In the genomic region with DNA sequence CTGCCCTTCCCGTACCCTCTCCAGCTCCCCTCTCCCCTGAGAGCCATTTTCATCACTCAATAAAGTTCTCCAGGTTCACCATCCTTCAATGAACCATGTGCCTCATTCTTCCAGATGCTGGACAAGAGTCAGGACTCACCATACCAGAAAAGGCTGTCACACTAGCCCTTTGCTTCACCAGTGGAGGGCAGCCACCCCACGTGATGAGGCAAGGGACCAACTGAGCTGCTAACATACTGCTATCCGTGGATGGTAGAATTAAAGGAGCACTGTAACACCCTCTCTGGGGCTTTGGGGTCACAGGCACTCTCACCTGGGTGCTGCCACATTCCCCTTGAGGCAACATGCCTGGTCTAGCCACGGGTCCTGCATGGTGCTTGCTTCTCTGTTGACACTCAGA, we compare ENCODE assay signal across 15 cellular contexts. TPM values are rescaled to one million over a fixed set of nuclear protein-coding genes. Genes with fewer than 3 reads are reported as not detected.
DNase-seq lines count a peak whose midpoint lies in the region; ATAC-seq, FAIRE-seq and TF ChIP-seq lines count a peak whose summit lies in the region.
"Had no signal": no experiment of that assay in that cellular context is flagged by ENCODE, and none has a peak within 500 bp of the region (broad histone marks: within the 10 kb centered on the region; RNA-seq: fewer than 3 reads in every experiment).

No MANE protein-coding gene starts in this region.

- WGBS in H1 (ENCODE audit: extremely low coverage in 1 of 2, insufficient coverage in 1 of 2, insufficient read length in 1 of 2, insufficient replicate concordance in 2 of 2, low coverage in 1 of 2, low lambda C conversion rate in 2 of 2, missing lambda C conversion rate in 1 of 2), 2 experiments: 81% methylated on average over 3 of the region's 4 CpGs; no CpG with 5 or more reads in 1 of the 2 experiments
- 67 to 71% methylated on average over 4 of the region's 4 CpGs for WGBS in aorta, 2 donors

- no peak overlapping the region for H3K56ac ChIP-seq in H1 (replicated peaks; ENCODE audit: insufficient read length, low read depth, low read length)

- H2BK120ac ChIP-seq in H1 (replicated peaks; ENCODE audit: low read depth, low read length): no peak overlapping the region

- H3K14ac ChIP-seq in H1 (ENCODE audit: insufficient read length): no peak overlapping the region

- H2AK5ac ChIP-seq in H1 (ENCODE audit: low read depth, low read length): no peak overlapping the region

- ATAC-seq in aorta (ENCODE audit: low FRiP score) (peak; percentile 41), GM21390 (IDR thresholded peaks at IDR 0.05; ENCODE audit: unreplicated experiment) (no peak)
- ATAC-seq: K562 had no signal

- H3K4ac ChIP-seq in H1 (replicated peaks; ENCODE audit: insufficient read length, low read depth, low read length): no peak overlapping the region

- H3K23ac ChIP-seq in H1 (ENCODE audit: insufficient read length): no peak overlapping the region

- no peak overlapping the region for H3K18ac ChIP-seq in H1 (ENCODE audit: extremely low read depth, low read length)

- H3K36me3 ChIP-seq in H1 (ENCODE audit: control insufficient read depth in 2 of 4, insufficient read depth in 4 of 4, low read length in 3 of 4) (no peaks in the 10 kb centered on the region), aorta (ENCODE audit: control insufficient read depth in 1 of 2, insufficient read depth in 2 of 2, low read length in 1 of 2) (no peaks in the 10 kb centered on the region)
- H3K36me3 ChIP-seq: BLaER1 treated with 17β-estradiol and CSF1 and Interleukin-3, amounts not matched to agents 10 nM and 100 nM had no signal

- no peak overlapping the region for H2BK12ac ChIP-seq in H1 (ENCODE audit: low read depth, low read length)

- H3K79me2 ChIP-seq in H1 (ENCODE audit: control insufficient read depth in 1 of 2, insufficient read depth in 2 of 2, low read length in 2 of 2): no peaks in the 10 kb centered on the region

- no peak overlapping the region for H3K4me3 ChIP-seq in H1 (ENCODE audit: extremely low read depth in 1 of 4, insufficient read depth in 2 of 4, low read depth in 3 of 4, low read length in 4 of 4)
- no peak overlapping the region for H3K4me3 ChIP-seq in aorta (ENCODE audit: low read length in 2 of 2)
- H3K4me3 ChIP-seq: BLaER1 treated with 17β-estradiol and CSF1 and Interleukin-3, amounts not matched to agents 10 nM and 100 nM; K562 had no signal

- H2BK20ac ChIP-seq in H1 (ENCODE audit: low read length): no peak overlapping the region

- no peaks in the 10 kb centered on the region for H4K20me1 ChIP-seq in H1 (replicated peaks in 1 of 2; ENCODE audit: control insufficient read depth in 1 of 2, insufficient read depth in 2 of 2, low read length in 2 of 2)
- H4K20me1 ChIP-seq: BLaER1 treated with 17β-estradiol and CSF1 and Interleukin-3, amounts not matched to agents 10 nM and 100 nM had no signal

- no peaks in the 10 kb centered on the region for H3K79me1 ChIP-seq in H1 (ENCODE audit: low read depth, low read length)

- H3K27me3 ChIP-seq in H1 (replicated peaks in 1 of 4; ENCODE audit: control insufficient read depth in 3 of 4, extremely low read depth in 1 of 4, insufficient read depth in 3 of 4, low read length in 3 of 4): no peaks in the 10 kb centered on the region
- no peaks in the 10 kb centered on the region for H3K27me3 ChIP-seq in aorta (ENCODE audit: control insufficient read depth in 1 of 2, insufficient read depth in 2 of 2, low read length in 1 of 2)
- H3K27me3 ChIP-seq: BLaER1 treated with 17β-estradiol and CSF1 and Interleukin-3, amounts not matched to agents 10 nM and 100 nM had no signal

- H4K91ac ChIP-seq in H1 (replicated peaks; ENCODE audit: insufficient read length, low read length): no peak overlapping the region

- no peak overlapping the region for H2BK15ac ChIP-seq in H1 (ENCODE audit: low read length)

- DNase-seq in H4 (ENCODE audit: low spot score) (peak; percentile 4), NCI-H748 treated with DMSO at 0.1 percent for 48 hours (lab: John Stamatoyannopoulos, UW) (peak; percentile 6), H1 (ENCODE audit: low read depth in 1 of 2, low spot score in 2 of 2) (no peak), aorta (no peak), NCI-H1930 (lab: John Stamatoyannopoulos, UW) (no peak), AG08395 (ENCODE audit: low spot score) (no peak)
- DNase-seq: CD4-positive, CD25-positive, alpha-beta regulatory T cell; DND-41; GDM1; H7 had no signal

- no peaks in the 10 kb centered on the region for H3K23me2 ChIP-seq in H1 (ENCODE audit: low read depth, low read length)

- no peak for TF ChIP-seq POLR2A in H1 (IDR thresholded peaks at IDR 0.05; ENCODE audit: control extremely low read depth in 1 of 2, low read depth in 2 of 2, low read length in 2 of 2)

- intact Hi-C loops in aorta (cut with DNase I): no loop called here

- CTCF ChIA-PET in H1 (lab: Charles Lee; ENCODE audit: partially characterized antibody): interaction anchor here (1.3 to 1.4 kb wide), 2 partner anchors 10 to 140 kb away, joined by 3 to 5 read pairs; no protein-coding TSS in a partner anchor

- TF ChIP-seq CTCF in H1 (IDR thresholded peaks at IDR 0.05; ENCODE audit: control extremely low read depth in 1 of 3, insufficient read depth in 1 of 3, low read depth in 1 of 3, low read length in 3 of 3): peak in 2 of 3 experiments; percentile 32 to 37; a peak in 2 of 4 replicates

- no peak for TF ChIP-seq EP300 in H1 (IDR thresholded peaks at IDR 0.05; ENCODE audit: borderline replicate concordance in 1 of 2, low read depth in 2 of 2, low read length in 2 of 2)

- 0 out of 2 replicates have a peak overlapping the region, but pooled peaks have one; percentile 77 for H2AFZ ChIP-seq in H1 (ENCODE audit: low read length)

- no peak overlapping the region for H4K5ac ChIP-seq in H1 (ENCODE audit: insufficient read length, low read depth, low read length)

- H4K8ac ChIP-seq in H1 (ENCODE audit: extremely low read depth, insufficient read depth, low read length): no peak overlapping the region

- H3K27ac ChIP-seq in H1 (ENCODE audit: low read depth, low read length) (no peak overlapping the region), aorta (ENCODE audit: low read depth in 1 of 2, low read length in 2 of 2) (no peak overlapping the region)
- H3K27ac ChIP-seq: BLaER1 treated with 17β-estradiol and CSF1 and Interleukin-3, amounts not matched to agents 10 nM and 100 nM had no signal

- H3K9ac ChIP-seq in H1 (replicated peaks in 1 of 4; ENCODE audit: extremely low read depth in 1 of 4, low read depth in 3 of 4, low read length in 3 of 4): no peak overlapping the region
- H3K9ac ChIP-seq: BLaER1 treated with 17β-estradiol and CSF1 and Interleukin-3, amounts not matched to agents 10 nM and 100 nM had no signal

- H3K4me2 ChIP-seq in H1 (ENCODE audit: insufficient read depth in 1 of 2, low read depth in 2 of 2, low read length in 2 of 2): no peak overlapping the region
- H3K4me2 ChIP-seq: BLaER1 treated with 17β-estradiol and CSF1 and Interleukin-3, amounts not matched to agents 10 nM and 100 nM had no signal

- FAIRE-seq in H1 (lab: Jason Lieb, UNC): no peak
- FAIRE-seq: GM12892, K562 had no signal

- H3K4me1 ChIP-seq in H1 (replicated peaks in 1 of 4; ENCODE audit: control insufficient read depth in 3 of 4, insufficient read depth in 4 of 4, low read length in 3 of 4) (peaks cover 0 to 3% (median 0%) of the 10 kb centered on the region in 4 experiments; a peak in 1 of 7 replicates), aorta (ENCODE audit: control insufficient read depth in 1 of 2, insufficient read depth in 2 of 2, low read length in 2 of 2) (no peaks in the 10 kb centered on the region)
- H3K4me1 ChIP-seq: BLaER1 treated with 17β-estradiol and CSF1 and Interleukin-3, amounts not matched to agents 10 nM and 100 nM had no signal

- H3K9me3 ChIP-seq in H1 (ENCODE audit: insufficient read depth in 2 of 2, low read depth in 1 of 2, low read length in 1 of 2) (0 out of 4 replicates have a peak, but pooled peaks cover 0 to 3% of the 10 kb centered on the region in 2 experiments), aorta (ENCODE audit: control insufficient read depth, low read length) (no peaks in the 10 kb centered on the region)
- H3K9me3 ChIP-seq: BLaER1 treated with 17β-estradiol and CSF1 and Interleukin-3, amounts not matched to agents 10 nM and 100 nM had no signal

- no peak overlapping the region for H2BK5ac ChIP-seq in H1 (ENCODE audit: low read depth, low read length)

- peak; percentile 56 to 65 for TF ChIP-seq RAD21 in H1 (IDR thresholded peaks at IDR 0.05 in 1 of 2, conservative IDR thresholded peaks at IDR 0.05 in 1 of 2; ENCODE audit: low read depth in 2 of 2, low read length in 2 of 2)

- POLR2A ChIA-PET in H1 (lab: Charles Lee; ENCODE audit: partially characterized antibody): no interaction called here

RNA-seq across cellular contexts. Expression of a gene that starts 13.1 kb away (rescaled TPM):
- total RNA-seq in H4 (2014; rRNA removed; shearing (Covaris generic)): not detected in 2 replicates
- not detected in 2 replicates for total RNA-seq in H1 (2021; fragmentation: NEBNext Ultra II Directional; extraction: Animal tissue kit (Norgen Biotek cat#: 25700))
- not detected in 2 replicates for polyA plus RNA-seq in H1 (2011; rRNA removed)
- polyA plus RNA-seq in H1 (2011; cell fraction: cytosol; rRNA removed): not detected
- polyA plus RNA-seq in H1 (2011; cell fraction: nucleus; rRNA removed): not detected
- polyA plus RNA-seq in H1 (2012, experiment 1 of 2): not detected in 4 replicates
- not detected for polyA plus RNA-seq in H1 (2012, experiment 2 of 2)
- polyA plus RNA-seq in H1 (2013, experiment 1 of 2): not detected
- not detected for polyA plus RNA-seq in H1 (2013, experiment 2 of 2)
- polyA minus RNA-seq in H1 (2011; rRNA and poly(A)+ RNA removed): not detected in 2 replicates
- not detected for polyA minus RNA-seq in H1 (2011; cell fraction: cytosol; rRNA and poly(A)+ RNA removed)
- polyA minus RNA-seq in H1 (2011; cell fraction: nucleus; rRNA and poly(A)+ RNA removed): not detected
- not detected for total RNA-seq in aorta
- polyA plus RNA-seq in aorta: not detected
- total RNA-seq: A673; CD4-positive, CD25-positive, alpha-beta regulatory T cell; H7; K562 had no signal
- polyA plus RNA-seq: CD4-positive, CD25-positive, alpha-beta regulatory T cell; K562 had no signal

RNA-seq across cellular contexts. Expression of a gene that starts 20.4 kb away (rescaled TPM):
- total RNA-seq in H4 (2014; rRNA removed; shearing (Covaris generic)): not detected in 2 replicates
- total RNA-seq in H1 (2021; fragmentation: NEBNext Ultra II Directional; extraction: Animal tissue kit (Norgen Biotek cat#: 25700)): not detected in 2 replicates
- polyA plus RNA-seq in H1 (2011; rRNA removed) (not detected in 2 replicates), aorta (not detected)
- polyA plus RNA-seq in H1 (2011; cell fraction: cytosol; rRNA removed): 0.03 TPM
- polyA plus RNA-seq in H1 (2011; cell fraction: nucleus; rRNA removed): not detected
- polyA plus RNA-seq in H1 (2012, experiment 1 of 2): not detected in 4 replicates
- not detected for polyA plus RNA-seq in H1 (2012, experiment 2 of 2)
- 0.12 TPM for polyA plus RNA-seq in H1 (2013, experiment 1 of 2)
- 0.04 TPM for polyA plus RNA-seq in H1 (2013, experiment 2 of 2)
- polyA minus RNA-seq in H1 (2011; rRNA and poly(A)+ RNA removed): 0.24 TPM in 1 of 2 replicates, not detected in the other
- polyA minus RNA-seq in H1 (2011; cell fraction: cytosol; rRNA and poly(A)+ RNA removed): not detected
- not detected for polyA minus RNA-seq in H1 (2011; cell fraction: nucleus; rRNA and poly(A)+ RNA removed)
- not detected for total RNA-seq in aorta
- total RNA-seq: A673; CD4-positive, CD25-positive, alpha-beta regulatory T cell; H7; K562 had no signal
- polyA plus RNA-seq: CD4-positive, CD25-positive, alpha-beta regulatory T cell; K562 had no signal

RNA-seq across cellular contexts. Expression of a gene that starts 34.9 kb away (rescaled TPM):
- not detected in 2 replicates for total RNA-seq in H4 (2014; rRNA removed; shearing (Covaris generic))
- not detected in 2 replicates for total RNA-seq in H1 (2021; fragmentation: NEBNext Ultra II Directional; extraction: Animal tissue kit (Norgen Biotek cat#: 25700))
- polyA plus RNA-seq in H1 (2011; rRNA removed) (not detected in 2 replicates), aorta (not detected)
- not detected for polyA plus RNA-seq in H1 (2011; cell fraction: cytosol; rRNA removed)
- polyA plus RNA-seq in H1 (2011; cell fraction: nucleus; rRNA removed): not detected
- polyA plus RNA-seq in H1 (2012, experiment 1 of 2): not detected in 4 replicates
- not detected for polyA plus RNA-seq in H1 (2012, experiment 2 of 2)
- not detected for polyA plus RNA-seq in H1 (2013, experiment 1 of 2)
- polyA plus RNA-seq in H1 (2013, experiment 2 of 2): not detected
- not detected in 2 replicates for polyA minus RNA-seq in H1 (2011; rRNA and poly(A)+ RNA removed)
- not detected for polyA minus RNA-seq in H1 (2011; cell fraction: cytosol; rRNA and poly(A)+ RNA removed)
- polyA minus RNA-seq in H1 (2011; cell fraction: nucleus; rRNA and poly(A)+ RNA removed): not detected
- total RNA-seq in aorta: not detected
- total RNA-seq: A673; CD4-positive, CD25-positive, alpha-beta regulatory T cell; H7; K562 had no signal
- polyA plus RNA-seq: CD4-positive, CD25-positive, alpha-beta regulatory T cell; K562 had no signal

RNA-seq across cellular contexts. Expression of a gene that starts 45.1 kb away (rescaled TPM):
- not detected in 2 replicates for total RNA-seq in H4 (2014; rRNA removed; shearing (Covaris generic))
- total RNA-seq in H1 (2021; fragmentation: NEBNext Ultra II Directional; extraction: Animal tissue kit (Norgen Biotek cat#: 25700)): not detected in 2 replicates
- polyA plus RNA-seq in H1 (2011; rRNA removed) (not detected in 2 replicates), aorta (not detected)
- not detected for polyA plus RNA-seq in H1 (2011; cell fraction: cytosol; rRNA removed)
- polyA plus RNA-seq in H1 (2011; cell fraction: nucleus; rRNA removed): not detected
- not detected in 4 replicates for polyA plus RNA-seq in H1 (2012, experiment 1 of 2)
- polyA plus RNA-seq in H1 (2012, experiment 2 of 2): not detected
- polyA plus RNA-seq in H1 (2013, experiment 1 of 2): not detected
- not detected for polyA plus RNA-seq in H1 (2013, experiment 2 of 2)
- not detected in 2 replicates for polyA minus RNA-seq in H1 (2011; rRNA and poly(A)+ RNA removed)
- not detected for polyA minus RNA-seq in H1 (2011; cell fraction: cytosol; rRNA and poly(A)+ RNA removed)
- polyA minus RNA-seq in H1 (2011; cell fraction: nucleus; rRNA and poly(A)+ RNA removed): not detected
- total RNA-seq in aorta: not detected
- total RNA-seq: A673; CD4-positive, CD25-positive, alpha-beta regulatory T cell; H7; K562 had no signal
- polyA plus RNA-seq: CD4-positive, CD25-positive, alpha-beta regulatory T cell; K562 had no signal

Comparison
In these comparisons a context has a peak if more than half of its experiments do, and no peak if none do; other contexts are left out.
1. DNase-seq: peak in H4 (single experiment) and NCI-H748 treated with DMSO at 0.1 percent for 48 hours (single experiment); none in H1 (0 of 2), aorta (0 of 2), NCI-H1930 (0 of 2) and AG08395 (single experiment).